In genomic region chr12:52214421-52214802, GRCh38 we compare ENCODE assay signal across 18 cellular contexts. TPM values are rescaled to one million over a fixed set of nuclear protein-coding genes. Genes with fewer than 3 reads are reported as not detected.
A peak's percentile ranks its signal among the peaks of the same experiment; 100 is the strongest.
DNase-seq lines count a peak whose midpoint lies in the region; FAIRE-seq and TF ChIP-seq lines count a peak whose summit lies in the region.
"Had no signal": no experiment of that assay in that cellular context is flagged by ENCODE, and none has a peak within 500 bp of the region (broad histone marks: within the 10 kb centered on the region; RNA-seq: fewer than 3 reads in every experiment).

No MANE protein-coding gene starts in this region.

- intact Hi-C loops in PC-9 (cut with micrococcal nuclease; ENCODE audit: unreplicated experiment) = loop anchor here (2.0 kb wide), 1 partner anchor 308 kb away; no protein-coding TSS in a partner anchor
- intact Hi-C loops in endothelial cell of umbilical vein (cut with micrococcal nuclease) = loop anchor here (10.0 kb wide), 1 partner anchor 660 kb away; no protein-coding TSS in a partner anchor
- intact Hi-C loops in posterior vena cava (cut with DNase I) = loop anchor here in 1 of 2 donors (2.0 kb wide), 1 partner anchor 48 kb away; no protein-coding TSS in a partner anchor

- H3F3A ChIP-seq in PC-9 (ENCODE audit: insufficient read depth, low read depth) = peaks cover 34% of the 10 kb centered on the region

- H3K9me3 ChIP-seq in PC-9 (ENCODE audit: insufficient read depth, low read depth) (no peaks in the 10 kb centered on the region), endothelial cell of umbilical vein (replicated peaks; ENCODE audit: control insufficient read depth, insufficient read depth, low read length) (no peaks in the 10 kb centered on the region), HAP-1 (no peaks in the 10 kb centered on the region)
- H3K9me3 ChIP-seq: BLaER1 treated with 17β-estradiol and CSF1 and Interleukin-3, amounts not matched to agents 10 nM and 100 nM had no signal

- H2AFZ ChIP-seq in PC-9 (no peak overlapping the region), endothelial cell of umbilical vein (ENCODE audit: low read depth, low read length) (no peak overlapping the region)

- BruUV-seq in PC-9 (replicated peaks; lab: Mats Ljungman, UMichigan) = no TSS peak
- BruUV-seq in endothelial cell of umbilical vein (replicated peaks; lab: Mats Ljungman, UMichigan) = no TSS peak

- H3K36me3 ChIP-seq in PC-9 (ENCODE audit: low read depth) (no peaks in the 10 kb centered on the region), endothelial cell of umbilical vein (ENCODE audit: control insufficient read depth in 2 of 2, extremely low read depth in 1 of 2, insufficient read depth in 2 of 2, low read length in 2 of 2) (no peaks in the 10 kb centered on the region), HAP-1 (replicated peaks) (no peaks in the 10 kb centered on the region)
- H3K36me3 ChIP-seq: BLaER1 treated with 17β-estradiol and CSF1 and Interleukin-3, amounts not matched to agents 10 nM and 100 nM had no signal

- in situ Hi-C loops in HAP-1 (cut with MboI; ENCODE audit: low sequenced_read_pairs) = no loop called here

- H3K9me2 ChIP-seq in PC-9 (ENCODE audit: insufficient read depth) = no peaks in the 10 kb centered on the region

- no peak overlapping the region for H3K9ac ChIP-seq in endothelial cell of umbilical vein (replicated peaks; ENCODE audit: extremely low read depth, insufficient read depth, low read length)
- H3K9ac ChIP-seq: BLaER1 treated with 17β-estradiol and CSF1 and Interleukin-3, amounts not matched to agents 10 nM and 100 nM had no signal

- no peak for FAIRE-seq in endothelial cell of umbilical vein (lab: Jason Lieb, UNC)

- H3K79me2 ChIP-seq in PC-9 (ENCODE audit: low read depth) (peaks cover 11% of the 10 kb centered on the region; the same call in 1 of the 2 replicates), endothelial cell of umbilical vein (ENCODE audit: control insufficient read depth, insufficient read depth, low read length) (no peaks in the 10 kb centered on the region)

- H3K9me1 ChIP-seq in endothelial cell of umbilical vein (replicated peaks; ENCODE audit: control insufficient read depth, extremely low read depth, insufficient read depth, low read length) = no peaks in the 10 kb centered on the region

- no peak overlapping the region for H3K4me3 ChIP-seq in PC-9
- no peak overlapping the region for H3K4me3 ChIP-seq in endothelial cell of umbilical vein (replicated peaks in 1 of 3; ENCODE audit: insufficient read depth in 1 of 3, low read depth in 1 of 3, low read length in 3 of 3)
- H3K4me3 ChIP-seq in HAP-1 = no peak overlapping the region
- H3K4me3 ChIP-seq: BLaER1 treated with 17β-estradiol and CSF1 and Interleukin-3, amounts not matched to agents 10 nM and 100 nM; lung had no signal

- TF ChIP-seq CTCF in GM10248 (IDR thresholded peaks at IDR 0.05; ENCODE audit: control extremely low read depth, extremely low read depth, low read depth, missing control alignments) = peak; percentile 24
- TF ChIP-seq CTCF in PC-9 (conservative IDR thresholded peaks at IDR 0.05) = no peak
- no peak for TF ChIP-seq CTCF in endothelial cell of umbilical vein (IDR thresholded peaks at IDR 0.05; ENCODE audit: extremely low read depth in 1 of 2, insufficient read depth in 1 of 2, low read depth in 1 of 2, low read length in 2 of 2)

- CTCF ChIA-PET in GM10248 (lab: Yijun Ruan, JAX) = interaction anchor here (0.9 to 1.6 kb wide), 8 partner anchors 15 to 59 kb away, joined by 3 to 10 read pairs (median 4); no protein-coding TSS in a partner anchor
- CTCF ChIA-PET in PC-9 (lab: Charles Lee) = interaction anchor here (0.6 to 1.2 kb wide), 2 partner anchors 28 to 768 kb away, joined by 3 to 4 read pairs; no protein-coding TSS in a partner anchor
- CTCF ChIA-PET in endothelial cell of umbilical vein (lab: Charles Lee) = interaction anchor here (1.4 to 8.1 kb wide), 12 partner anchors 8 to 113 kb away, joined by 4 to 138 read pairs (median 12); partner anchors contain the start of genes KRT7 and KRT80

- POLR2A ChIA-PET in GM10248 (lab: Yijun Ruan, JAX) = no interaction called here
- POLR2A ChIA-PET in PC-9 (lab: Charles Lee; ENCODE audit: unreplicated experiment) = interaction anchor here (1.0 kb wide), 1 partner anchor 17 kb away, joined by 5 read pairs; no protein-coding TSS in a partner anchor
- POLR2A ChIA-PET in endothelial cell of umbilical vein (lab: Charles Lee) = interaction anchor here (2.5 kb wide), 1 partner anchor 22 kb away, joined by 13 read pairs; the partner anchor contains the start of gene KRT80

- H3K27ac ChIP-seq in PC-9 (peak overlapping the region; percentile 85), endothelial cell of umbilical vein (ENCODE audit: insufficient read depth, low read depth, low read length) (peak overlapping the region; percentile 96)
- H3K27ac ChIP-seq: BLaER1 treated with 17β-estradiol and CSF1 and Interleukin-3, amounts not matched to agents 10 nM and 100 nM had no signal

- H3K4me1 ChIP-seq in PC-9 (replicated peaks; ENCODE audit: insufficient read depth) (peaks cover 62% of the 10 kb centered on the region), endothelial cell of umbilical vein (ENCODE audit: control insufficient read depth, extremely low read depth, insufficient read depth, low read length) (peaks cover 33% of the 10 kb centered on the region), HAP-1 (no peaks in the 10 kb centered on the region)

- no peak for TF ChIP-seq POLR2A in endothelial cell of umbilical vein (IDR thresholded peaks at IDR 0.05; ENCODE audit: low read depth, low read length)

- H4K20me1 ChIP-seq in PC-9 (ENCODE audit: insufficient read depth) (no peaks in the 10 kb centered on the region), endothelial cell of umbilical vein (replicated peaks; ENCODE audit: control insufficient read depth, extremely low read depth, insufficient read depth, low read length) (no peaks in the 10 kb centered on the region)
- H4K20me1 ChIP-seq: BLaER1 treated with 17β-estradiol and CSF1 and Interleukin-3, amounts not matched to agents 10 nM and 100 nM had no signal

- DNase-seq in GM10248 (ENCODE audit: extremely low spot score) (no peak), PC-9 (peak; percentile 75 to 80), endothelial cell of umbilical vein (ENCODE audit: low read depth, low spot score) (no peak), posterior vena cava (ENCODE audit: low spot score) (peak; percentile 56), NCI-H1436 treated with DMSO at 0.1 percent for 48 hours (lab: John Stamatoyannopoulos, UW) (no peak), HAP-1 (ENCODE audit: low spot score in 2 of 2) (no peak), DMS 273 treated with DMSO at 0.1 percent for 48 hours (lab: John Stamatoyannopoulos, UW) (no peak)
- DNase-seq: activated CD4-positive, CD25-positive, alpha-beta regulatory T cell treated with anti-CD3 and anti-CD28 coated beads, Interleukin-2, amount 50 U/mL, for 72 hours; activated CD8-positive, alpha-beta memory T cell treated with anti-CD3 and anti-CD28 coated beads, Interleukin-2, amount 50 U/mL, for 48 hours; activated naive CD4-positive, alpha-beta T cell treated with anti-CD3 and anti-CD28 coated beads for 36 hours; DMS79 treated with DMSO at 0.1 percent for 48 hours; effector memory CD4-positive, alpha-beta T cell; foreskin melanocyte; H7; T-helper 2 cell had no signal

- dilution Hi-C loops in endothelial cell of umbilical vein (cut with MboI; ENCODE audit: extremely low pct_ligation_motif_present, low sequenced_read_pairs) = no loop called here

- H3K4me2 ChIP-seq in PC-9 = peak overlapping the region; percentile 58
- no peak overlapping the region for H3K4me2 ChIP-seq in endothelial cell of umbilical vein (ENCODE audit: insufficient read depth, low read length)
- H3K4me2 ChIP-seq: BLaER1 treated with 17β-estradiol and CSF1 and Interleukin-3, amounts not matched to agents 10 nM and 100 nM had no signal

- H3K27me3 ChIP-seq in PC-9 (ENCODE audit: insufficient read depth, low read depth) = no peaks in the 10 kb centered on the region
- no peaks in the 10 kb centered on the region for H3K27me3 ChIP-seq in endothelial cell of umbilical vein (ENCODE audit: control insufficient read depth in 2 of 2, insufficient read depth in 2 of 2, low read length in 2 of 2)
- H3K27me3 ChIP-seq in HAP-1 (ENCODE audit: low read depth) = peaks cover 4% of the 10 kb centered on the region
- H3K27me3 ChIP-seq: BLaER1 treated with 17β-estradiol and CSF1 and Interleukin-3, amounts not matched to agents 10 nM and 100 nM had no signal

TF ChIP-seq in endothelial cell of umbilical vein, 7 proteins besides CTCF, POLR2A, EP300 and RAD21 (continues in another document):
- TF ChIP-seq MAX (IDR thresholded peaks at IDR 0.05; ENCODE audit: insufficient read depth, insufficient read length) (no peak), JUN (IDR thresholded peaks at IDR 0.05; ENCODE audit: borderline replicate concordance, insufficient read depth, insufficient read length, low read depth) (no peak), EZH2 (IDR thresholded peaks at IDR 0.05; ENCODE audit: borderline replicate concordance, low read depth, low read length, severe bottlenecking) (no peak), FOS (IDR thresholded peaks at IDR 0.05; ENCODE audit: borderline replicate concordance, insufficient read depth, low read length) (no peak)

RNA-seq across cellular contexts. Expression of gene KRT7, which starts 18.6 kb away (rescaled TPM):
- total RNA-seq in PC-9 (2021) (3,783 and 4,555 TPM in 2 replicates), endothelial cell of umbilical vein (293 and 420 TPM in 2 replicates), posterior vena cava (1 to 10 TPM; 4.1 to 6.8 TPM)
- polyA plus RNA-seq in endothelial cell of umbilical vein = 120 and 131 TPM in 2 replicates
- 170 and 179 TPM in 2 replicates for polyA plus RNA-seq in endothelial cell of umbilical vein (2011; cell fraction: cytosol; rRNA removed)
- 202 and 253 TPM in 2 replicates for polyA plus RNA-seq in endothelial cell of umbilical vein (2011; cell fraction: nucleus; rRNA removed)
- polyA plus RNA-seq in endothelial cell of umbilical vein (2012) = 398 and 588 TPM in 2 replicates
- polyA minus RNA-seq in endothelial cell of umbilical vein = 110 and 113 TPM in 2 replicates
- polyA minus RNA-seq in endothelial cell of umbilical vein (2011; cell fraction: cytosol; rRNA and poly(A)+ RNA removed) = 331 TPM
- 34.1 and 37.4 TPM in 2 replicates for polyA minus RNA-seq in endothelial cell of umbilical vein (2011; cell fraction: nucleus; rRNA and poly(A)+ RNA removed)
- polyA plus RNA-seq: naive thymus-derived CD4-positive, alpha-beta T cell had no signal

RNA-seq across cellular contexts. Expression of gene KRT80, which starts 22.6 kb away (rescaled TPM):
- total RNA-seq in PC-9 (2021) (84.1 and 94.9 TPM in 2 replicates), endothelial cell of umbilical vein (21.7 and 23.7 TPM in 2 replicates), posterior vena cava (under 1 TPM; 0.19 to 0.48 TPM)
- polyA plus RNA-seq in endothelial cell of umbilical vein = 12.3 and 13.6 TPM in 2 replicates
- 14.2 and 14.7 TPM in 2 replicates for polyA plus RNA-seq in endothelial cell of umbilical vein (2011; cell fraction: cytosol; rRNA removed)
- 21.6 and 24.7 TPM in 2 replicates for polyA plus RNA-seq in endothelial cell of umbilical vein (2011; cell fraction: nucleus; rRNA removed)
- polyA plus RNA-seq in endothelial cell of umbilical vein (2012) = 6.5 and 10.4 TPM in 2 replicates
- 11.6 and 14.8 TPM in 2 replicates for polyA minus RNA-seq in endothelial cell of umbilical vein
- 68.4 TPM for polyA minus RNA-seq in endothelial cell of umbilical vein (2011; cell fraction: cytosol; rRNA and poly(A)+ RNA removed)
- polyA minus RNA-seq in endothelial cell of umbilical vein (2011; cell fraction: nucleus; rRNA and poly(A)+ RNA removed) = 5.7 and 6.3 TPM in 2 replicates
- total RNA-seq: activated naive CD4-positive, alpha-beta T cell treated with anti-CD3 and anti-CD28 coated beads for 36 hours; H7 had no signal
- polyA plus RNA-seq: naive thymus-derived CD4-positive, alpha-beta T cell had no signal

Comparison
In these comparisons a context has a peak if more than half of its experiments do, and no peak if none do; other contexts are left out.
1. DNase-seq: peak in PC-9 (2 of 2) and posterior vena cava (single experiment); none in GM10248 (single experiment), endothelial cell of umbilical vein (single experiment), NCI-H1436 treated with DMSO at 0.1 percent for 48 hours (single experiment), HAP-1 (0 of 2) and DMS 273 treated with DMSO at 0.1 percent for 48 hours (single experiment).
2. RNA of gene KRT7, which starts 18.6 kb away (total RNA-seq): 3,783 to 4,555 TPM in PC-9 and 293 to 420 TPM in endothelial cell of umbilical vein; 4.1 to 6.8 TPM in posterior vena cava; every median in the first group is over 10 times any median in the second.
3. RNA of gene KRT80, which starts 22.6 kb away (total RNA-seq): 84.1 to 94.9 TPM in PC-9 and 21.7 to 23.7 TPM in endothelial cell of umbilical vein; 0.19 to 0.48 TPM in posterior vena cava; every median in the first group is over 10 times any median in the second.